Comparison of ENCODE assay signal across 8 cellular contexts in the genomic region with DNA sequence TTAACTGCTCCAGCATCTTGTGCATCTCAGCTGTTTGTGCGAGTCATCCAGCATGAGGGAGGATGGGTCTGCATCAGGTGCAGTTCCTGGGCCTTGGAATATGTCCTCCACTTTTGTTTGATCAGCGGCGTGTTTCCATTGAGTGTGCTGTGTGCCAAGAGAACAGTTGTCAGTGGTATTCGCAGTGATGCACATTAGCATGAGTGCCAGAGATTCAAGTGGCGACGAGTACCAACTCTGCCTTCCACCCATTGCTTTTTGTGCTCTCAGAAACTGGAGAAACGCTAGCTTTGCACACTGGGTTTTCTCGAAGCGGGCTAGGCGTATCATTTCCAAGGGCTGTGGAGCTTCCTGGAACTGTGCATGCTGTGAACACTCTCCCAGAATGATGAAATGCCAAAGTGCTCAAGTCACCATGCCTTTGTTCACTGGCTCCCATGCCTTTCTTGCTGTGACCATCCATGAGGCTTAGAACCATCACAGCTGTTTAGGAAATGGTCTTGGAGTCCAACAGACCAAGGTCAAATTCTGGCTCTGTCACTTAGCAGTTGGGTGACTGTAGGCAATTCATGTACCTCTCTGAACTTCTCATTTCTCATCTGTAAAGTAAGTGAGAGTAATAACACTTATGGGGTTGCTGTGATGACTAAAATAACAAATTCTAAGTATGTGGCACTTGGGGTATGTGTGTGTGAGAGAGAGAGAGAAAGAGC. TPM values are rescaled to one million over a fixed set of nuclear protein-coding genes. Genes with fewer than 3 reads are reported as not detected.
DNase-seq lines count a peak whose midpoint lies in the region; FAIRE-seq and TF ChIP-seq lines count a peak whose summit lies in the region.

No MANE protein-coding gene starts in this region.

- no peak overlapping the region for H3K18ac ChIP-seq in mesendoderm (ENCODE audit: low read length)

- no peak overlapping the region for H3K4ac ChIP-seq in mesendoderm (ENCODE audit: low read depth, low read length)

- H3K27me3 ChIP-seq in mesendoderm (ENCODE audit: insufficient read depth, low read length, poor library complexity), result no peaks in the 10 kb centered on the region

- H2AK5ac ChIP-seq in mesendoderm (ENCODE audit: low read length), result no peak overlapping the region

- no peak overlapping the region for H2BK15ac ChIP-seq in mesendoderm (replicated peaks; ENCODE audit: low read depth)

- H3K23ac ChIP-seq in mesendoderm (ENCODE audit: low read length), result no peak overlapping the region

- no peak overlapping the region for H3K9ac ChIP-seq in mesendoderm (ENCODE audit: low read length)

- no peak overlapping the region for H2BK120ac ChIP-seq in mesendoderm (ENCODE audit: low read depth, low read length)

- no CpG with 5 or more reads among the region's 10 CpGs for WGBS in mesendoderm (ENCODE audit: extremely low coverage, insufficient coverage, low lambda C conversion rate)

- peak; percentile 70 for DNase-seq in GM12865 (ENCODE audit: low read depth)
- peak; percentile 31 for DNase-seq in HCEC 1CT
- peak; percentile 30 to 44 for DNase-seq in SHP77 (lab: John Stamatoyannopoulos, UW)
- peak; percentile 29 for DNase-seq in mesendoderm
- DNase-seq in ureter (ENCODE audit: low spot score), result no peak
- no peak for DNase-seq in RCC 7860 (ENCODE audit: low spot score)
- DNase-seq in hepatic stellate cell (ENCODE audit: low spot score), result no peak
- no peak for DNase-seq in Kasumi-1 (lab: John Stamatoyannopoulos, UW)

- no peak overlapping the region for H3K27ac ChIP-seq in mesendoderm (ENCODE audit: low read depth, low read length)

- H3K79me1 ChIP-seq in mesendoderm (ENCODE audit: low read length), result peaks cover 26% of the 10 kb centered on the region

- H4K8ac ChIP-seq in mesendoderm (ENCODE audit: low read depth, low read length), result no peak overlapping the region

- no peak overlapping the region for H2BK5ac ChIP-seq in mesendoderm (ENCODE audit: low read length)

- H3K4me1 ChIP-seq in mesendoderm (ENCODE audit: control insufficient read depth, low read depth, low read length), result peaks cover 6% of the 10 kb centered on the region

- FAIRE-seq in RCC 7860 (lab: Jason Lieb, UNC), result no peak

- H4K5ac ChIP-seq in mesendoderm (ENCODE audit: low read length), result no peak overlapping the region

- no peak overlapping the region for H3K4me3 ChIP-seq in GM12865 (ENCODE audit: low read depth, low read length)
- H3K4me3 ChIP-seq in mesendoderm (ENCODE audit: low read length), result no peak overlapping the region

- no peak overlapping the region for H3K56ac ChIP-seq in mesendoderm (ENCODE audit: low read length)

- peaks cover 19% of the 10 kb centered on the region for H3K79me2 ChIP-seq in mesendoderm (ENCODE audit: control insufficient read depth, insufficient read depth, low read length)

- TF ChIP-seq CTCF in GM12865 (IDR thresholded peaks at IDR 0.05; ENCODE audit: insufficient read depth, low read depth, low read length, missing control alignments), result no peak

- H3K36me3 ChIP-seq in mesendoderm (ENCODE audit: control insufficient read depth, insufficient read depth, low read length), result no peaks in the 10 kb centered on the region

- no peak overlapping the region for H3K4me2 ChIP-seq in mesendoderm (ENCODE audit: low read length)

RNA-seq across cellular contexts. Expression of a gene that starts 18.4 kb away (rescaled TPM):
- 4.4 TPM for polyA plus RNA-seq in mesendoderm (2013, experiment 1 of 2)
- polyA plus RNA-seq in mesendoderm (2013, experiment 2 of 2), result 4.4 TPM
- 27.3 TPM for total RNA-seq in ureter

Comparison
In these comparisons a context has a peak if more than half of its experiments do, and no peak if none do; other contexts are left out.
1. DNase-seq: peak in GM12865 (single experiment), HCEC 1CT (single experiment), SHP77 (2 of 2) and mesendoderm (single experiment); none in ureter (single experiment), RCC 7860 (single experiment), hepatic stellate cell (single experiment) and Kasumi-1 (0 of 2).